23 cellular contexts compared by ENCODE assay signal in the genomic region with DNA sequence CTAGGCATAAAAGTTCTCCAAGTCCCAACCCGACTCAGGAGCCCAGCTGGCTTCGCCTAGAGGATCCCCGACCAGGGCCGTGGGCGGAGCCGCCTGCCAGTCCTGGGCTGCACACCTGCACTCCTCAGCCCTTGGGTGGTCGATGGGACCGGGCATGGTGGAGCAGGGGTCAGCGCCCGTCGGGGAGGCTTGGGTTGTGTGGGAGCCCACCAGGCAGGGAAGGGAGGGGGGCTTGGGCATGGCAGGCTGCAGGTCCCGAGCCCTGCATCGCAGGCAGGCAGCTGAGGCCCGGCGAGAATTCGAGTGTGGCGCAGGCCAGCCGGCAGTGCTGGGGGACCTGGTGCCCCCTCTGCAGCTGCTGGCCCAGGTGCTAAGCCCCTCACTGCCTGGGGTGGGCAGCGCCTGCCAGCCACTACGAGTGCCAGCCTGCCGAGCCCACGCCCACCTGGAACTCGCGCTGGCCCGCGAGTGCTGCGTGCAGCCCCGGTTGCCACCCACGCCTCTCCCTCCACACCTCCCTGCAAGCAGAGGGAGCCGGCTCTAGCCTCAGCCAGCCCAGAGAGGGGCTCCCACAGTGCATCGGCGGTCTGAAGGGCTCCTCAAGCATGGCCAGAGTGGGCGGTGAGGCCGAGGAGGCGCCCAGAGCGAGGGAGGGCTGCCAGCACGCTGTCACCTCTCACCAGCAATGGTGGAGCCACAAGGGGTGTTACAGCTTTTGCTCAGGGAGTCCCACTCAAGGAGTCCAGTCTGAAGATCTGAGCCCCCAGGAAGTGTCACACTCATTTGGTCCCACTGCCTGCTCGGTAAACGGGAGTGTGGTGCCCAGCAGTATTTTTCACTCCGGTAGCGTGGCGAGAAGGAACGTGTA. TPM values are rescaled to one million over a fixed set of nuclear protein-coding genes. Genes with fewer than 3 reads are reported as not detected.
DNase-seq lines count a peak whose midpoint lies in the region; ATAC-seq, FAIRE-seq and TF ChIP-seq lines count a peak whose summit lies in the region.
"Had no signal": no experiment of that assay in that cellular context is flagged by ENCODE, and none has a peak within 500 bp of the region (broad histone marks: within the 10 kb centered on the region; RNA-seq: fewer than 3 reads in every experiment).

No MANE protein-coding gene starts in this region.

- no peak overlapping the region for H2BK5ac ChIP-seq in mesenchymal stem cell (ENCODE audit: low read depth, low read length, poor library complexity, severe bottlenecking)

- TF ChIP-seq POLR2A in HepG2 (IDR thresholded peaks at IDR 0.05; ENCODE audit: insufficient read depth in 1 of 2, low read depth in 2 of 2, low read length in 2 of 2) (no peak), right lobe of liver (IDR thresholded peaks at IDR 0.05) (no peak), K562 (conservative IDR thresholded peaks at IDR 0.05) (no peak), GM12892 (IDR thresholded peaks at IDR 0.05; ENCODE audit: low read depth, low read length) (no peak)

- in situ Hi-C loops in HepG2 (cut with HindIII; ENCODE audit: extremely low pct_ligation_motif_present, low pct_unique_long_range_greater_than_20kb), result no loop called here
- in situ Hi-C loops in K562 (cut with MboI), result no loop called here

- TF ChIP-seq EP300 in HepG2 (IDR thresholded peaks at IDR 0.05; ENCODE audit: low read depth in 2 of 2, low read length in 2 of 2) (no peak), HepG2 (CRISPR knock-in tag; IDR thresholded peaks at IDR 0.05; ENCODE audit: borderline replicate concordance) (no peak), K562 (IDR thresholded peaks at IDR 0.05; ENCODE audit: low read length) (no peak)

- no peak overlapping the region for H3K23ac ChIP-seq in mesenchymal stem cell (ENCODE audit: low read length in 2 of 2)

- H3K9ac ChIP-seq in HepG2 (ENCODE audit: insufficient read depth, low read depth, low read length), result no peak overlapping the region
- H3K9ac ChIP-seq in K562 (ENCODE audit: insufficient read depth in 1 of 2, low read depth in 2 of 2, low read length in 2 of 2), result no peak overlapping the region
- H3K9ac ChIP-seq in mesenchymal stem cell (ENCODE audit: low read length), result no peak overlapping the region

- CTCF ChIA-PET in HepG2 (lab: Yijun Ruan, JAX; ENCODE audit: low intra/inter-chr PET ratio, low total read pairs), result no interaction called here
- CTCF ChIA-PET in K562 (lab: Yijun Ruan, JAX; ENCODE audit: low intra/inter-chr PET ratio), result no interaction called here

- H2BK15ac ChIP-seq in mesenchymal stem cell (ENCODE audit: low read depth, poor library complexity, severe bottlenecking), result no peak overlapping the region

- H4K8ac ChIP-seq in mesenchymal stem cell (ENCODE audit: low read length), result no peak overlapping the region

- TF ChIP-seq RAD21 in HepG2 (CRISPR knock-in tag; IDR thresholded peaks at IDR 0.05) (no peak), K562 (CRISPR knock-in tag; conservative IDR thresholded peaks at IDR 0.05 in 1 of 2, IDR thresholded peaks at IDR 0.05 in 1 of 2) (no peak)

- H3K36me3 ChIP-seq in HepG2 (replicated peaks in 1 of 2; ENCODE audit: control insufficient read depth in 1 of 2, insufficient read depth in 2 of 2, low read length in 2 of 2) (no peaks in the 10 kb centered on the region), right lobe of liver (no peaks in the 10 kb centered on the region), K562 (ENCODE audit: control insufficient read depth, insufficient read depth, low read length) (no peaks in the 10 kb centered on the region), mesenchymal stem cell (ENCODE audit: control insufficient read depth in 1 of 2, insufficient read depth in 2 of 2, low read depth in 1 of 2, low read length in 2 of 2) (no peaks in the 10 kb centered on the region)
- H3K36me3 ChIP-seq: BE2C had no signal

- no peak overlapping the region for H2AK5ac ChIP-seq in mesenchymal stem cell (ENCODE audit: low read length, severe bottlenecking)

- POLR2A ChIA-PET in HepG2 (lab: Yijun Ruan, JAX), result no interaction called here
- POLR2A ChIA-PET in K562 (lab: Yijun Ruan, JAX), result no interaction called here

- no peak overlapping the region for H3K4me2 ChIP-seq in HepG2 (ENCODE audit: low read depth, low read length)
- no peak overlapping the region for H3K4me2 ChIP-seq in K562 (ENCODE audit: insufficient read depth, low read length)
- H3K4me2 ChIP-seq in mesenchymal stem cell (ENCODE audit: low read length, poor library complexity, severe bottlenecking), result no peak overlapping the region
- H3K4me2 ChIP-seq: GM23338 had no signal

- peak overlapping the region; percentile 4 for H4K91ac ChIP-seq in mesenchymal stem cell (ENCODE audit: low read length)

- no peak overlapping the region for H3K27ac ChIP-seq in HepG2 (ENCODE audit: extremely low read length, insufficient read depth, low read length)
- H3K27ac ChIP-seq in right lobe of liver, result no peak overlapping the region
- no peak overlapping the region for H3K27ac ChIP-seq in K562 (ENCODE audit: extremely low read depth, low read depth, low read length)
- no peak overlapping the region for H3K27ac ChIP-seq in mesenchymal stem cell (ENCODE audit: low read length, poor library complexity, severe bottlenecking)
- H3K27ac ChIP-seq: HL-60 had no signal

- BruUV-seq in HepG2 (replicated peaks; lab: Mats Ljungman, UMichigan), result no TSS peak
- BruUV-seq in K562 (replicated peaks; lab: Mats Ljungman, UMichigan), result no TSS peak

- H3K79me2 ChIP-seq in HepG2 (ENCODE audit: insufficient read depth, low read length), result no peaks in the 10 kb centered on the region
- H3K79me2 ChIP-seq in K562 (ENCODE audit: control insufficient read depth, insufficient read depth, low read length), result no peaks in the 10 kb centered on the region

- WGBS in HepG2 (ENCODE audit: low lambda C conversion rate), result 91% methylated on average over 17 of the region's 43 CpGs
- 98% methylated on average over 6 of the region's 43 CpGs for WGBS in right lobe of liver (ENCODE audit: insufficient coverage, low coverage, low lambda C conversion rate, missing lambda C conversion rate)
- 47% methylated on average over 31 of the region's 43 CpGs for WGBS in K562 (ENCODE audit: insufficient coverage, low coverage, missing lambda C conversion rate)
- 97% methylated on average over 42 of the region's 43 CpGs for WGBS in mesenchymal stem cell

- H3K27me3 ChIP-seq in HepG2 (ENCODE audit: control insufficient read depth in 1 of 2, insufficient read depth in 2 of 2, low read length in 2 of 2), result no peaks in the 10 kb centered on the region
- H3K27me3 ChIP-seq in right lobe of liver, result no peaks in the 10 kb centered on the region
- no peaks in the 10 kb centered on the region for H3K27me3 ChIP-seq in K562 (ENCODE audit: control insufficient read depth in 2 of 2, insufficient read depth in 2 of 2, low read length in 2 of 2)
- H3K27me3 ChIP-seq in mesenchymal stem cell (ENCODE audit: control insufficient read depth in 1 of 2, insufficient read depth in 1 of 2, low read length in 2 of 2), result no peaks in the 10 kb centered on the region
- H3K27me3 ChIP-seq: BE2C had no signal

- H3K79me1 ChIP-seq in mesenchymal stem cell (replicated peaks; ENCODE audit: low read length, poor library complexity, severe bottlenecking), result no peaks in the 10 kb centered on the region

- H3K9me3 ChIP-seq in HepG2 (ENCODE audit: low read length) (no peaks in the 10 kb centered on the region), right lobe of liver (no peaks in the 10 kb centered on the region), K562 (replicated peaks; ENCODE audit: control insufficient read depth, insufficient read depth, low read depth, low read length) (peaks cover 3% of the 10 kb centered on the region), mesenchymal stem cell (ENCODE audit: control insufficient read depth, low read length) (no peaks in the 10 kb centered on the region)
- H3K9me3 ChIP-seq: BE2C had no signal

- peak overlapping the region in 1 of 2 experiments; percentile 8 for H3K18ac ChIP-seq in mesenchymal stem cell (ENCODE audit: low read depth in 1 of 2, low read length in 2 of 2)

- ATAC-seq in HepG2, result no peak
- no peak for ATAC-seq in right lobe of liver
- ATAC-seq in K562, result no peak
- ATAC-seq in GM19324 (IDR thresholded peaks at IDR 0.05; ENCODE audit: low FRiP score, unreplicated experiment), result no peak
- ATAC-seq: GM23338 had no signal

- H2AFZ ChIP-seq in HepG2 (ENCODE audit: low read length) (no peak overlapping the region), K562 (ENCODE audit: low read depth, low read length) (peak overlapping the region; percentile 44; the same call in 1 of the 2 replicates), mesenchymal stem cell (ENCODE audit: low read depth, low read length) (no peak overlapping the region)
- H2AFZ ChIP-seq: GM23338 had no signal

- H3K4me1 ChIP-seq in HepG2 (ENCODE audit: insufficient read depth, low read length) (peaks cover 19% of the 10 kb centered on the region), right lobe of liver (no peaks in the 10 kb centered on the region), K562 (replicated peaks in 1 of 2; ENCODE audit: control insufficient read depth in 2 of 2, insufficient read depth in 2 of 2, low read length in 2 of 2) (peaks cover 0 to 4% of the 10 kb centered on the region in 2 experiments; a peak in 1 of 5 replicates), mesenchymal stem cell (ENCODE audit: control insufficient read depth, insufficient read depth, low read depth, low read length) (no peaks in the 10 kb centered on the region)
- H3K4me1 ChIP-seq: BE2C had no signal

- H2BK12ac ChIP-seq in mesenchymal stem cell (ENCODE audit: low read length in 2 of 2), result peak overlapping the region in 1 of 2 experiments; percentile 1

- no peak overlapping the region for H3K4ac ChIP-seq in mesenchymal stem cell (ENCODE audit: low read depth in 1 of 2, low read length in 2 of 2)

- no peak overlapping the region for H3K14ac ChIP-seq in mesenchymal stem cell (ENCODE audit: low read length in 2 of 2)

- TF ChIP-seq CTCF in HepG2 (CRISPR knock-in tag; IDR thresholded peaks at IDR 0.05), result no peak
- no peak for TF ChIP-seq CTCF in right lobe of liver (IDR thresholded peaks at IDR 0.05)
- TF ChIP-seq CTCF in K562 (IDR thresholded peaks at IDR 0.05 in 2 of 3, conservative IDR thresholded peaks at IDR 0.05 in 1 of 3; ENCODE audit: insufficient read depth in 2 of 3, low read depth in 1 of 3, low read length in 3 of 3), result no peak

- H4K20me1 ChIP-seq in HepG2 (ENCODE audit: insufficient read depth, low read length) (no peaks in the 10 kb centered on the region), K562 (replicated peaks; ENCODE audit: control insufficient read depth, insufficient read depth, low read length) (no peaks in the 10 kb centered on the region)

- H3K9me1 ChIP-seq in K562 (ENCODE audit: control insufficient read depth, insufficient read depth, low read length), result no peaks in the 10 kb centered on the region

- H2BK120ac ChIP-seq in mesenchymal stem cell (ENCODE audit: low read depth, low read length), result no peak overlapping the region

- intact Hi-C loops in HepG2 (cut with micrococcal nuclease; ENCODE audit: unreplicated experiment) (no loop called here), right lobe of liver (cut with DNase I) (no loop called here), K562 (cut with micrococcal nuclease) (no loop called here)

- FAIRE-seq in HepG2 (lab: Jason Lieb, UNC) (no peak), K562 (lab: Jason Lieb, UNC) (no peak), GM12892 (lab: Jason Lieb, UNC) (no peak)
- FAIRE-seq: A204.1, G401.6, GM12891, GM18507, H54 had no signal

- DNase-seq in HepG2 (ENCODE audit: low spot score) (no peak), right lobe of liver (no peak), K562 (ENCODE audit: extremely low read depth in 1 of 4, low spot score in 3 of 4) (no peak), mesenchymal stem cell (no peak), GM12892 (ENCODE audit: insufficient read length) (no peak)
- DNase-seq: ACHN; BE2C; C1 segment of cervical spinal cord; CD4-positive, CD25-positive, alpha-beta regulatory T cell; CD8-positive, alpha-beta memory T cell; COR-L47; DMS 273 treated with DMSO at 0.1 percent for 48 hours; DMS53; HCEC 1CT; IMR-90 had no signal

- no peak overlapping the region for H3K4me3 ChIP-seq in HepG2 (replicated peaks in 1 of 3; ENCODE audit: insufficient read depth in 1 of 3, low read depth in 2 of 3, low read length in 3 of 3)
- H3K4me3 ChIP-seq in right lobe of liver, result no peak overlapping the region
- no peak overlapping the region for H3K4me3 ChIP-seq in K562
- no peak overlapping the region for H3K4me3 ChIP-seq in mesenchymal stem cell (ENCODE audit: insufficient read depth in 1 of 2, low read depth in 1 of 2, low read length in 2 of 2)
- H3K4me3 ChIP-seq: GM23338 had no signal

RNA-seq across cellular contexts. Expression of gene SPRY1, which starts 38.9 kb away (rescaled TPM):
- total RNA-seq in HepG2 (2016; rRNA removed; fragmentation: Illumina TruSeq; extraction: Trizol), result 22.5 and 24.7 TPM in 2 replicates
- total RNA-seq in HepG2 (2016; cell fraction: cytosol; rRNA removed; fragmentation: Illumina TruSeq; extraction: Trizol; ENCODE audit: low read depth), result 4.3 and 5.4 TPM in 2 replicates
- 21.4 and 23.6 TPM in 2 replicates for total RNA-seq in HepG2 (2016; cell fraction: insoluble cytoplasmic fraction; rRNA removed; fragmentation: Illumina TruSeq; extraction: Trizol)
- total RNA-seq in HepG2 (2016; cell fraction: membrane; rRNA removed; fragmentation: Illumina TruSeq; extraction: Trizol), result 14.5 and 17.5 TPM in 2 replicates
- total RNA-seq in HepG2 (2016; cell fraction: nucleus; rRNA removed; fragmentation: Illumina TruSeq; extraction: Trizol), result 31.3 and 35.8 TPM in 2 replicates
- 33.4 and 35.4 TPM in 2 replicates for polyA plus RNA-seq in HepG2 (2011; rRNA removed)
- polyA plus RNA-seq in HepG2 (2011; cell fraction: cytosol; rRNA removed), result 19.4 and 28.2 TPM in 2 replicates
- polyA plus RNA-seq in HepG2 (2011; cell fraction: nucleus; rRNA removed), result 51.7 and 53.2 TPM in 2 replicates
- 31.5 and 33.4 TPM in 2 replicates for polyA plus RNA-seq in HepG2 (2012)
- 1.8 and 1.9 TPM in 2 replicates for polyA plus RNA-seq in HepG2 (2016; cell fraction: cytosol; fragmentation: Illumina TruSeq; extraction: Trizol; ENCODE audit: low read depth)
- polyA plus RNA-seq in HepG2 (2016; cell fraction: insoluble cytoplasmic fraction; fragmentation: Illumina TruSeq; extraction: Trizol; ENCODE audit: low read depth), result 22.0 and 23.2 TPM in 2 replicates
- 7.4 and 7.5 TPM in 2 replicates for polyA plus RNA-seq in HepG2 (2016; cell fraction: membrane; fragmentation: Illumina TruSeq; extraction: Trizol; ENCODE audit: low read depth)
- 70.5 and 74.3 TPM in 2 replicates for polyA plus RNA-seq in HepG2 (2016; cell fraction: nucleus; fragmentation: Illumina TruSeq; extraction: Trizol; ENCODE audit: insufficient read depth, low read depth)
- polyA minus RNA-seq in HepG2 (2011; rRNA and poly(A)+ RNA removed; ENCODE audit: low replicate concordance), result 0.26 and 48.0 TPM in 2 replicates
- polyA minus RNA-seq in HepG2 (2011; cell fraction: cytosol; rRNA and poly(A)+ RNA removed), result 37.3 and 43.9 TPM in 2 replicates
- polyA minus RNA-seq in HepG2 (2011; cell fraction: nucleus; rRNA and poly(A)+ RNA removed), result 61.7 and 66.8 TPM in 2 replicates
- total RNA-seq in right lobe of liver, result 10 to 100 TPM in 5 of 6 experiments, 1 to 10 TPM in 1; 9.3 to 16.1 (median 14.3) TPM
- total RNA-seq in K562 (2011; cell fraction: chromatin; rRNA removed; ENCODE audit: low replicate concordance), result 3.2 TPM in 2 replicates
- total RNA-seq in K562 (2011; cell fraction: nucleolus; rRNA removed), result 1.4 and 2.3 TPM in 2 replicates
- 2.4 and 3.0 TPM in 2 replicates for total RNA-seq in K562 (2011; cell fraction: nucleoplasm; rRNA removed)
- total RNA-seq in K562 (2014; rRNA removed), result 0.37 and 1.9 TPM in 2 replicates
- 0.25 and 0.54 TPM in 2 replicates for total RNA-seq in K562 (2014; rRNA removed; fragmentation: Illumina TruSeq; extraction: Trizol)
- 0.15 and 0.29 TPM in 2 replicates for total RNA-seq in K562 (2015; rRNA removed; fragmentation: Illumina TruSeq; extraction: Trizol)
- 1.00 and 1.0 TPM in 2 replicates for total RNA-seq in K562 (2021)
- polyA plus RNA-seq in K562 (2011; rRNA removed), result 0.91 and 1.1 TPM in 2 replicates
- polyA plus RNA-seq in K562 (2011; cell fraction: cytosol; rRNA removed), result 0.66 and 1.4 TPM in 2 replicates
- polyA plus RNA-seq in K562 (2011; cell fraction: nucleus; rRNA removed), result 1.5 and 1.9 TPM in 2 replicates
- 0.30 and 0.32 TPM in 2 replicates for polyA plus RNA-seq in K562 (2012)
- 0.36 and 0.55 TPM in 2 replicates for polyA plus RNA-seq in K562 (2014; fragmentation: Illumina TruSeq; extraction: Trizol)
- polyA plus RNA-seq in K562 (2014; fragmentation: Nextera tagmentation; extraction: Ambion mirVana), result under 1 TPM in 1 of 2 experiments, not detected in 1; 0.18 TPM
- polyA plus RNA-seq in K562 (2014; rRNA removed), result 0.36 and 0.81 TPM in 2 replicates
- polyA minus RNA-seq in K562 (2011; rRNA and poly(A)+ RNA removed), result 1.1 and 2.4 TPM in 2 replicates
- polyA minus RNA-seq in K562 (2011; cell fraction: cytosol; rRNA and poly(A)+ RNA removed), result 0.67 and 1.3 TPM in 2 replicates
- polyA minus RNA-seq in K562 (2011; cell fraction: nucleus; rRNA and poly(A)+ RNA removed), result 1.8 and 3.6 TPM in 2 replicates
- polyA plus RNA-seq in mesenchymal stem cell (2013, experiment 1 of 2), result 106 TPM
- polyA plus RNA-seq in mesenchymal stem cell (2013, experiment 2 of 2), result 105 TPM
- 1.1 TPM for polyA plus RNA-seq in GM12892 (2012; ENCODE audit: missing spikeins)
